In genomic region chr17:44066204-44066930, GRCh38 we compare ENCODE assay signal across 8 cellular contexts. TPM values are rescaled to one million over a fixed set of nuclear protein-coding genes. Genes with fewer than 3 reads are reported as not detected.
DNase-seq lines count a peak whose midpoint lies in the region; ATAC-seq and TF ChIP-seq lines count a peak whose summit lies in the region.

Gene LSM12 (minus strand): TSS chr17:44066671. CDS start chr17:44066587, 84 bp downstream.

- no peaks in the 10 kb centered on the region for H3K9me3 ChIP-seq in AG04450 (ENCODE audit: control insufficient read depth, insufficient read depth, low read length)

- CTCF ChIA-PET in AG04450 (lab: Charles Lee): interaction anchor here (0.6 to 2.3 kb wide), 7 partner anchors 15 to 732 kb away, joined by 3 to 6 read pairs (median 4); partner anchors contain the start of gene HDAC5

- POLR2A ChIA-PET in AG04450 (lab: Yijun Ruan, JAX): interaction anchor here (0.6 to 1.5 kb wide), 10 partner anchors 11 to 120 kb away, joined by 3 to 10 read pairs (median 5); partner anchors contain the start of genes HDAC5 and TMUB2

- TF ChIP-seq CTCF in AG04450 (IDR thresholded peaks at IDR 0.05; ENCODE audit: low read depth, low read length): no peak
- TF ChIP-seq CTCF in kidney epithelial cell (IDR thresholded peaks at IDR 0.05; ENCODE audit: insufficient read depth, low read length, poor library complexity, severe bottlenecking): no peak

- H3K27me3 ChIP-seq in AG04450 (ENCODE audit: control insufficient read depth, insufficient read depth, low read length): no peaks in the 10 kb centered on the region
- no peaks in the 10 kb centered on the region for H3K27me3 ChIP-seq in kidney epithelial cell (ENCODE audit: control insufficient read depth, insufficient read depth, low read length)

- ATAC-seq in GM19035 (IDR thresholded peaks at IDR 0.05; ENCODE audit: unreplicated experiment) (peak; percentile 70), HG03378 (IDR thresholded peaks at IDR 0.05; ENCODE audit: unreplicated experiment) (peak; percentile 35)

- H3K36me3 ChIP-seq in kidney epithelial cell (ENCODE audit: control insufficient read depth, insufficient read depth, low read length): no peaks in the 10 kb centered on the region

- H3K4me3 ChIP-seq in AG04450 (ENCODE audit: low read depth, low read length): peak within 1 kb of the TSS; percentile 71
- peak within 1 kb of the TSS; percentile 74 for H3K4me3 ChIP-seq in kidney epithelial cell (ENCODE audit: low read depth, low read length)

- H3K27ac ChIP-seq in AG04450 (ENCODE audit: low read depth, low read length): peak within 1 kb of the TSS; percentile 90

- DNase-seq in AG04450 (ENCODE audit: low read depth, low spot score): peak; percentile 68
- peak; percentile 87 for DNase-seq in NCI-H460 (ENCODE audit: extremely low read depth, low read depth)
- peak; percentile 81 to 84 for DNase-seq in activated CD4-positive, alpha-beta T cell treated with anti-CD3 and anti-CD28 coated beads for 24 hours (ENCODE audit: low read depth in 2 of 2)
- DNase-seq in cerebellum (ENCODE audit: low spot score): peak; percentile 94
- peak; percentile 49 for DNase-seq in kidney epithelial cell (ENCODE audit: low read depth)
- peak; percentile 79 to 92 for DNase-seq in stimulated activated CD4-positive, alpha-beta T cell treated with anti-CD3 and anti-CD28 coated beads, Interleukin-15, amount 100 ng/mL, for 1 hour (ENCODE audit: low read depth in 1 of 2, low spot score in 1 of 2)

RNA-seq across cellular contexts. Expression of gene LSM12, which starts in this region (rescaled TPM):
- 46.5 and 57.5 TPM in 2 replicates for polyA plus RNA-seq in AG04450 (2011; rRNA removed)
- 72.6 and 81.7 TPM in 2 replicates for polyA minus RNA-seq in AG04450 (2011; rRNA and poly(A)+ RNA removed)
- total RNA-seq in NCI-H460 (2014; rRNA removed; shearing (Covaris generic)): 74.5 and 76.3 TPM in 2 replicates
- polyA plus RNA-seq in NCI-H460 (2014; cell fraction: nucleus; rRNA removed): 25.9 and 35.2 TPM in 2 replicates
- total RNA-seq in cerebellum (18.1 TPM), kidney epithelial cell (39.1 and 52.7 TPM in 2 replicates)

Comparison
In these comparisons a context has a peak if more than half of its experiments do, and no peak if none do; other contexts are left out.
1. Peak in every context shown above with its lines: DNase-seq, ATAC-seq, H3K4me3 ChIP-seq and H3K27ac ChIP-seq.